Comparison of ENCODE assay signal across 4 cellular contexts in genomic region chr1:12878453-12878852, GRCh38. TPM values are rescaled to one million over a fixed set of nuclear protein-coding genes. Genes with fewer than 3 reads are reported as not detected.
"Had no signal": no experiment of that assay in that cellular context is flagged by ENCODE, and none has a peak within 500 bp of the region (broad histone marks: within the 10 kb centered on the region; RNA-seq: fewer than 3 reads in every experiment).

No MANE protein-coding gene starts in this region.

RNA-seq across cellular contexts. Expression of gene PRAMEF4, which starts 7.5 kb away (rescaled TPM):
- polyA plus RNA-seq: adipose tissue, adrenal gland, aorta, cardiac muscle cell had no signal

RNA-seq across cellular contexts. Expression of gene PRAMEF10, which starts 19.6 kb away (rescaled TPM):
- polyA plus RNA-seq: adipose tissue, adrenal gland, aorta, cardiac muscle cell had no signal

RNA-seq across cellular contexts. Expression of gene PRAMEF2, which starts 21.6 kb away (rescaled TPM):
- polyA plus RNA-seq: adipose tissue, adrenal gland, aorta, cardiac muscle cell had no signal

RNA-seq across cellular contexts. Expression of gene HNRNPCL1, which starts 29.9 kb away (rescaled TPM):
- polyA plus RNA-seq: adipose tissue, adrenal gland, aorta, cardiac muscle cell had no signal

RNA-seq across cellular contexts. Expression of gene PRAMEF7, which starts 38.0 kb away (rescaled TPM):
- polyA plus RNA-seq: adipose tissue, adrenal gland, cardiac muscle cell had no signal
